ENCODE assay signal across 8 cellular contexts in the genomic region with DNA sequence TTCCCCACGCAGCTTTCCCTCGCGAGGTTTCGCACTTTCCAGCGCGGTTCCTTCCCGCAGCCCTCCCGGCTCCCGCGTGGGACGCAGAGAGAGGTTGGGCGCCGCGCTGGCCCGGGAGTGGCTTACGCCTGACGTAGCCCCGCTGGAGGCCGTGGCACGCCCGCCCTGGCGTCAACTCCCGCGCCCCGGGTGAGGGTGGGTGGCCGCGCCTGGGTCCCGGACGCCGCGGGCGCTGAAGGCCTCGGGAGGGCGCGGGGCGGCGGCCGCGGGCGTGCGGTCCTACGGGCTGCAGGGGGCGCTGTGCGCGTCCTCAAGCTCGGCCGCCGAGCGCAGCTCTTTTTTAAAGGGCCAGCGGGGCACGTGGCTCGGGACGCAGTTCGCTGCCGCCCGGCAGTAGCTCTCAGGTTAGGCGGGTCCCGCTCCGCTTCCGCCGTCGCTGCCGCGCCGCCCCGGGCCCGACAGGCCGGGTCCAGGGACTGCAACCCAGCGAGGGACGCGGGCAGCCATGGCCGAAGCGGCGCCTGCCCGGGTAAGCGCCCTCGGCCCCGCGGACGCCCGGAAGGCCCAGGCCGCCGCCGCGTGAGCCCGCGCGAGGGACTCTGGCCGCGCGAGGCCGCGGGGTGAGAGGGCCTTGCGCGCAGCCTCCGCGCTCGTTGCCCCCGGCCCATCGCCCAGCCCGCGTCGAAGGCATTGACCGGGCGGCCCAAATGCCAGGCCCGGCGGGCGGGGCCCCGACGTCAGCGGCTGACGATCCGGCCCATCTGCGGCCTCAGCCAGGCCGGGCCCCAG. TPM values are rescaled to one million over a fixed set of nuclear protein-coding genes. Genes with fewer than 3 reads are reported as not detected.
DNase-seq lines count a peak whose midpoint lies in the region; ATAC-seq and TF ChIP-seq lines count a peak whose summit lies in the region.

Gene ZNF783 (plus strand): TSS at position 368 of the 789 bp plus-strand sequence. CDS start 138 bp downstream, at position 506.

- H2AK5ac ChIP-seq in mesendoderm (ENCODE audit: low read length), result no peak within 1 kb of the TSS

- DNase-seq in CD8-positive, alpha-beta T cell, result peak; percentile 68 to 92 (median 83)
- DNase-seq in NCI-H82 treated with DMSO at 0.1 percent for 48 hours (lab: John Stamatoyannopoulos, UW; ENCODE audit: unreplicated experiment), result peak; percentile 28
- DNase-seq in activated CD8-positive, alpha-beta memory T cell treated with anti-CD3 and anti-CD28 coated beads for 24 hours, result peak; percentile 93
- peak; percentile 81 to 86 (median 82) for DNase-seq in effector memory CD8-positive, alpha-beta T cell
- peak; percentile 92 for DNase-seq in mesendoderm
- peak; percentile 83 for DNase-seq in stimulated activated CD8-positive, alpha-beta memory T cell treated with anti-CD3 and anti-CD28 coated beads, Interleukin-12 subunit alpha, Interleukin-12 subunit beta, amount 100 ng/mL, for 4 hours (ENCODE audit: low read depth)

- no peaks in the 10 kb centered on the region for H3K79me1 ChIP-seq in mesendoderm (ENCODE audit: low read length)

- POLR2A ChIA-PET in CD8-positive, alpha-beta T cell (lab: Charles Lee), result interaction anchor here (0.6 to 2.6 kb wide), 9 partner anchors 9 to 323 kb away, joined by 3 to 38 read pairs (median 4); partner anchors contain the start of genes ZNF398 and ZNF777

- H2BK5ac ChIP-seq in mesendoderm (ENCODE audit: low read length), result no peak within 1 kb of the TSS

- H3K27me3 Mint-ChIP-seq in CD8-positive, alpha-beta T cell (ENCODE audit: low read depth), result no peaks in the 10 kb centered on the region
- no peaks in the 10 kb centered on the region for H3K27me3 Mint-ChIP-seq in effector memory CD8-positive, alpha-beta T cell

- CTCF ChIA-PET in CD8-positive, alpha-beta T cell (lab: Charles Lee), result interaction anchor here (0.6 to 3.8 kb wide), 17 partner anchors 10 to 1792 kb away, joined by 3 to 47 read pairs (median 4); partner anchors contain the start of genes ZNF282 and ZNF398

- peak within 1 kb of the TSS; percentile 88 for H3K9ac ChIP-seq in mesendoderm (ENCODE audit: low read length)

- no peak within 1 kb of the TSS for H2BK120ac ChIP-seq in mesendoderm (ENCODE audit: low read depth, low read length)

- WGBS in mesendoderm (ENCODE audit: extremely low coverage, insufficient coverage, low lambda C conversion rate), result no CpG with 5 or more reads among the region's 115 CpGs

- intact Hi-C loops in CD8-positive, alpha-beta T cell (cut with DNase I, micrococcal nuclease), result loop anchor here (1.0 to 10.0 kb wide), 12 partner anchors 22 to 573 kb away; partner anchors contain the start of genes ZNF746 (in 2 of the 2), ZNF212 (in 1 of the 2), ZNF282 (in 1 of the 2) and ZNF467 (in 1 of the 2)

- no peak within 1 kb of the TSS for H3K23ac ChIP-seq in mesendoderm (ENCODE audit: low read length)

- no peaks in the 10 kb centered on the region for H3K79me2 ChIP-seq in mesendoderm (ENCODE audit: control insufficient read depth, insufficient read depth, low read length)

- peak within 1 kb of the TSS; percentile 61 for H3K4me2 ChIP-seq in mesendoderm (ENCODE audit: low read length)

- H3K4me3 Mint-ChIP-seq in CD8-positive, alpha-beta T cell, result peak within 1 kb of the TSS; percentile 86
- H3K4me3 Mint-ChIP-seq in effector memory CD8-positive, alpha-beta T cell, result peak within 1 kb of the TSS; percentile 83 to 87

- peaks cover 28% of the 10 kb centered on the region for H3K36me3 Mint-ChIP-seq in CD8-positive, alpha-beta T cell
- H3K36me3 Mint-ChIP-seq in effector memory CD8-positive, alpha-beta T cell (ENCODE audit: insufficient read depth), result peaks cover 29% of the 10 kb centered on the region

- H3K56ac ChIP-seq in mesendoderm (ENCODE audit: low read length), result peak within 1 kb of the TSS; percentile 91

- no peaks in the 10 kb centered on the region for H3K27me3 ChIP-seq in CD8-positive, alpha-beta T cell (ENCODE audit: insufficient read depth, low read length)
- H3K27me3 ChIP-seq in mesendoderm (ENCODE audit: insufficient read depth, low read length, poor library complexity), result no peaks in the 10 kb centered on the region

- peak within 1 kb of the TSS; percentile 72 for H3K18ac ChIP-seq in mesendoderm (ENCODE audit: low read length)

- peaks cover 30% of the 10 kb centered on the region for H3K4me1 ChIP-seq in CD8-positive, alpha-beta T cell (ENCODE audit: insufficient read depth, low read length)
- H3K4me1 ChIP-seq in mesendoderm (ENCODE audit: control insufficient read depth, low read depth, low read length), result no peaks in the 10 kb centered on the region

- peaks cover 11% of the 10 kb centered on the region for H3K36me3 ChIP-seq in CD8-positive, alpha-beta T cell (ENCODE audit: insufficient read depth, low read length)
- H3K36me3 ChIP-seq in mesendoderm (ENCODE audit: control insufficient read depth, insufficient read depth, low read length), result no peaks in the 10 kb centered on the region

- H3K4me1 Mint-ChIP-seq in CD8-positive, alpha-beta T cell (ENCODE audit: low read depth), result peaks cover 37% of the 10 kb centered on the region
- H3K4me1 Mint-ChIP-seq in effector memory CD8-positive, alpha-beta T cell (ENCODE audit: low read depth in 2 of 2), result peaks cover 17 to 29% of the 10 kb centered on the region in 2 donors

- peak within 1 kb of the TSS; percentile 50 for H3K27ac ChIP-seq in CD8-positive, alpha-beta T cell (ENCODE audit: low read depth, low read length)
- H3K27ac ChIP-seq in mesendoderm (ENCODE audit: low read depth, low read length), result no peak within 1 kb of the TSS

- peak; percentile 93 for ATAC-seq in CD8-positive, alpha-beta T cell
- ATAC-seq in GM19395 (IDR thresholded peaks at IDR 0.05; ENCODE audit: unreplicated experiment) (peak; percentile 84), HG03558 (IDR thresholded peaks at IDR 0.05; ENCODE audit: extremely low read depth, unreplicated experiment) (peak; percentile 66)
- ATAC-seq in effector memory CD8-positive, alpha-beta T cell (replicated peaks), result peak; percentile 89

- no peak within 1 kb of the TSS for H4K5ac ChIP-seq in mesendoderm (ENCODE audit: low read length)

- peak within 1 kb of the TSS; percentile 89 for H3K4ac ChIP-seq in mesendoderm (ENCODE audit: low read depth, low read length)

- H3K4me3 ChIP-seq in CD8-positive, alpha-beta T cell (ENCODE audit: low read depth, low read length), result peak within 1 kb of the TSS; percentile 69
- peak within 1 kb of the TSS; percentile 24 for H3K4me3 ChIP-seq in mesendoderm (ENCODE audit: low read length)

- no peak within 1 kb of the TSS for H2BK15ac ChIP-seq in mesendoderm (replicated peaks; ENCODE audit: low read depth)

- no peaks in the 10 kb centered on the region for H3K9me3 ChIP-seq in CD8-positive, alpha-beta T cell (ENCODE audit: low read length)

- peak; percentile 87 for TF ChIP-seq CTCF in CD8-positive, alpha-beta T cell (IDR thresholded peaks at IDR 0.05)

- H4K8ac ChIP-seq in mesendoderm (ENCODE audit: low read depth, low read length), result peak within 1 kb of the TSS; percentile 94

- H3K27ac Mint-ChIP-seq in CD8-positive, alpha-beta T cell, result peak within 1 kb of the TSS; percentile 94
- H3K27ac Mint-ChIP-seq in effector memory CD8-positive, alpha-beta T cell, result peak within 1 kb of the TSS; percentile 90 to 91

- no peaks in the 10 kb centered on the region for H3K9me3 Mint-ChIP-seq in CD8-positive, alpha-beta T cell
- no peaks in the 10 kb centered on the region for H3K9me3 Mint-ChIP-seq in effector memory CD8-positive, alpha-beta T cell

RNA-seq across cellular contexts. Expression of gene ZNF783, which starts in this region (rescaled TPM):
- total RNA-seq in CD8-positive, alpha-beta T cell, result 10 to 100 TPM; 24.0 to 27.3 TPM
- polyA plus RNA-seq in mesendoderm (2013, experiment 1 of 2), result 2.9 TPM
- polyA plus RNA-seq in mesendoderm (2013, experiment 2 of 2), result 2.6 TPM

Comparison
In these comparisons a context has a peak if more than half of its experiments do, and no peak if none do; other contexts are left out.
1. DNase-seq: peak in every context shown above with its lines; median percentile 93 in activated CD8-positive, alpha-beta memory T cell treated with anti-CD3 and anti-CD28 coated beads for 24 hours; 92 in mesendoderm; 83 in CD8-positive, alpha-beta T cell; 83 in stimulated activated CD8-positive, alpha-beta memory T cell treated with anti-CD3 and anti-CD28 coated beads, Interleukin-12 subunit alpha, Interleukin-12 subunit beta, amount 100 ng/mL, for 4 hours; 82 in effector memory CD8-positive, alpha-beta T cell; 28 in NCI-H82 treated with DMSO at 0.1 percent for 48 hours.